ENCODE assay signal across 8 cellular contexts in genomic region chr15:68830141-68830540, GRCh38.
"Had no signal": no experiment of that assay in that cellular context is flagged by ENCODE, and none has a peak within 500 bp of the region (broad histone marks: within the 10 kb centered on the region; RNA-seq: fewer than 3 reads in every experiment).

No MANE protein-coding gene starts in this region.

- H3K4me1 ChIP-seq: sigmoid colon had no signal

- H3K9me3 Mint-ChIP-seq: activated T-helper 2 cell treated with anti-CD3 and anti-CD28 coated beads, Interferon-gamma antibody, Interleukin-2, Interleukin-4, amounts not matched to agents 10 μg/mL and 5 μg/mL and 100 μg/mL, durations not matched to agents 14 hours and 24 hours and 36 hours had no signal

- DNase-seq: activated CD8-positive, alpha-beta memory T cell treated with anti-CD3 and anti-CD28 coated beads, Interleukin-2, amount 50 U/mL, for 4 hours; hippocampal formation; sigmoid colon; stimulated activated CD4-positive, alpha-beta T cell treated with anti-CD3 and anti-CD28 coated beads, Interleukin-2, amount 100 ng/mL, for 48 hours; stomach had no signal

- H3K27ac Mint-ChIP-seq: activated T-helper 2 cell treated with anti-CD3 and anti-CD28 coated beads, Interferon-gamma antibody, Interleukin-2, Interleukin-4, amounts not matched to agents 10 μg/mL and 5 μg/mL and 100 μg/mL, durations not matched to agents 14 hours and 24 hours and 36 hours had no signal

- ATAC-seq: esophagus mucosa had no signal

- H3K4me3 ChIP-seq: sigmoid colon, stomach, thoracic aorta had no signal

- H3K27ac ChIP-seq: sigmoid colon, stomach, thoracic aorta had no signal

- H3K36me3 ChIP-seq: sigmoid colon, stomach, thoracic aorta had no signal
